Comparison of ENCODE assay signal across 29 cellular contexts in genomic region chrX:154481195-154481594, GRCh38.
"Had no signal": no experiment of that assay in that cellular context is flagged by ENCODE, and none has a peak within 500 bp of the region (broad histone marks: within the 10 kb centered on the region; RNA-seq: fewer than 3 reads in every experiment).

No MANE protein-coding gene starts in this region.

- H3K4me3 Mint-ChIP-seq: activated CD4-positive, alpha-beta T cell treated with anti-CD3 and anti-CD28 coated beads for 36 hours; activated naive CD4-positive, alpha-beta T cell treated with anti-CD3 and anti-CD28 coated beads, Interleukin-2, amount 10 ng/mL, durations not matched to agents 7 days and 5 days; immature natural killer cell; mesothelial cell of epicardium; nephron progenitor cell; stimulated activated naive B cell treated with anti-CD40 and anti-IgM and Interleukin-4, amounts not matched to agents 10 μg/mL and 1 μg/mL and 100 μg/mL, for 72 hours had no signal

- H3K9me3 Mint-ChIP-seq: activated naive CD4-positive, alpha-beta T cell treated with anti-CD3 and anti-CD28 coated beads, Interleukin-2, amount 10 ng/mL, durations not matched to agents 7 days and 5 days; immature natural killer cell; stimulated activated naive B cell treated with anti-CD40 and anti-IgM and Interleukin-4, amounts not matched to agents 10 μg/mL and 1 μg/mL and 100 μg/mL, for 72 hours had no signal

- H3K4me3 ChIP-seq: body of pancreas, esophagus muscularis mucosa, heart left ventricle, psoas muscle, stomach, thyroid gland, upper lobe of right lung had no signal

- H3K9me3 ChIP-seq: body of pancreas, esophagus muscularis mucosa, heart left ventricle, psoas muscle, stomach, thyroid gland, upper lobe of right lung had no signal

- H3K79me2 ChIP-seq: parathyroid adenoma had no signal

- ATAC-seq: activated CD4-positive, alpha-beta T cell treated with anti-CD3 and anti-CD28 coated beads for 36 hours; body of pancreas; foreskin keratinocyte; heart left ventricle; left colon; psoas muscle; stimulated activated naive B cell treated with anti-CD40 and anti-IgM and Interleukin-4, amounts not matched to agents 10 μg/mL and 1 μg/mL and 100 μg/mL, for 72 hours; upper lobe of right lung had no signal

- H3K27ac ChIP-seq: body of pancreas, esophagus muscularis mucosa, foreskin keratinocyte, parathyroid adenoma, stomach, thyroid gland, upper lobe of right lung had no signal

- H3K27ac Mint-ChIP-seq: activated CD4-positive, alpha-beta T cell treated with anti-CD3 and anti-CD28 coated beads for 36 hours; mesothelial cell of epicardium; nephron progenitor cell; stimulated activated naive B cell treated with anti-CD40 and anti-IgM and Interleukin-4, amounts not matched to agents 10 μg/mL and 1 μg/mL and 100 μg/mL, for 72 hours had no signal

- H3K36me3 Mint-ChIP-seq: immature natural killer cell, mesothelial cell of epicardium, naive B cell had no signal

- DNase-seq: activated CD4-positive, alpha-beta T cell treated with anti-CD3 and anti-CD28 coated beads for 36 hours; activated CD4-positive, CD25-positive, alpha-beta regulatory T cell; activated CD8-positive, alpha-beta memory T cell treated with anti-CD3 and anti-CD28 coated beads for 24 hours; activated gamma-delta T cell; activated naive CD4-positive, alpha-beta T cell treated with anti-CD3 and anti-CD28 coated beads, Interleukin-2, amount 10 ng/mL, durations not matched to agents 7 days and 5 days; aorta; body of pancreas; dermis blood vessel endothelial cell; effector CD4-positive, alpha-beta T cell; foreskin keratinocyte; hypothalamus; immature natural killer cell; kidney; left colon; mammary epithelial cell; naive B cell; nephron progenitor cell; nucleus accumbens; psoas muscle; stimulated activated CD4-positive, alpha-beta T cell treated with anti-CD3 and anti-CD28 coated beads, Interleukin-15, amount 100 ng/mL, for 24 hours; stimulated activated CD4-positive, alpha-beta T cell treated with anti-CD3 and anti-CD28 coated beads, Interleukin-2, amount 100 ng/mL, for 24 hours; stimulated activated naive B cell treated with anti-CD40 and anti-IgM and Interleukin-4, amounts not matched to agents 10 μg/mL and 1 μg/mL and 100 μg/mL, for 72 hours; stomach; thyroid gland; upper lobe of right lung had no signal

- H3K27me3 Mint-ChIP-seq: activated CD4-positive, alpha-beta T cell treated with anti-CD3 and anti-CD28 coated beads for 36 hours; activated naive CD4-positive, alpha-beta T cell treated with anti-CD3 and anti-CD28 coated beads, Interleukin-2, amount 10 ng/mL, durations not matched to agents 7 days and 5 days; naive B cell; stimulated activated naive B cell treated with anti-CD40 and anti-IgM and Interleukin-4, amounts not matched to agents 10 μg/mL and 1 μg/mL and 100 μg/mL, for 72 hours had no signal

- H3K36me3 ChIP-seq: thyroid gland, upper lobe of right lung had no signal

- H3K4me1 ChIP-seq: foreskin keratinocyte, parathyroid adenoma, upper lobe of right lung had no signal

- H3K27me3 ChIP-seq: body of pancreas, esophagus muscularis mucosa, foreskin keratinocyte, heart left ventricle, stomach, thyroid gland, upper lobe of right lung had no signal

- H3K9ac ChIP-seq: parathyroid adenoma had no signal

- H2AFZ ChIP-seq: parathyroid adenoma had no signal
